In the genomic region with DNA sequence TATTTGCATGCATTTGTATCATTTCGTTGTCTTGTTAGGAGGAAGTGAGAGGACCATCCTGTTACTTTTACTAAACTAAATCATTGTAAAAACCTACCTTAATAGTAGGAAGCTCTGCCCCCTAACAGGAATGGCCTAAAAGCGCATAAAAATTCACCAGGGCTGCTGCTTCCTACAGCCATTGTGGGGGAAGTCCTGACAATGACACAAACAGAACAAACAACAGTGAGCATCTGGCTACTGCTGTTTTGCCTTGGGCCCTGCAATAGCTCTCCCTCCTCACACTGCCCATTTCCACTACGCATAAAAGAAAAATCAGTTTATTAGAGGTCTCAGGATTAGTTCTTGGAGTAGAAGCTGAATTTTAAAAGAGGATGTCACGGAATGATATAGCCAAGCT, we compare ENCODE assay signal across 19 cellular contexts. TPM values are rescaled to one million over a fixed set of nuclear protein-coding genes. Genes with fewer than 3 reads are reported as not detected.
DNase-seq lines count a peak whose midpoint lies in the region; ATAC-seq and TF ChIP-seq lines count a peak whose summit lies in the region.
"Had no signal": no experiment of that assay in that cellular context is flagged by ENCODE, and none has a peak within 500 bp of the region (broad histone marks: within the 10 kb centered on the region; RNA-seq: fewer than 3 reads in every experiment).

No MANE protein-coding gene starts in this region.

- H3K36me3 Mint-ChIP-seq in endodermal cell (ENCODE audit: low read depth), result peaks cover 29% of the 10 kb centered on the region
- H3K36me3 Mint-ChIP-seq in HFFc6 (ENCODE audit: low read depth), result no peaks in the 10 kb centered on the region

- 80 to 92% methylated on average over 1 to 4 of the region's 4 CpGs for WGBS in endodermal cell (ENCODE audit: insufficient coverage in 1 of 2, insufficient read length in 1 of 2), 2 experiments
- WGBS in suprapubic skin, result 85% methylated on average over 4 of the region's 4 CpGs

- TF ChIP-seq EP300 in suprapubic skin (IDR thresholded peaks at IDR 0.05), result no peak

- no peak for TF ChIP-seq POLR2A in suprapubic skin (IDR thresholded peaks at IDR 0.05)

- H3K36me3 ChIP-seq in H7 (replicated peaks; ENCODE audit: control insufficient read depth, insufficient read depth, low read length) (no peaks in the 10 kb centered on the region), endodermal cell (ENCODE audit: control insufficient read depth, insufficient read depth, low read length) (no peaks in the 10 kb centered on the region), suprapubic skin (peaks cover 10% of the 10 kb centered on the region)

- H3K27me3 ChIP-seq in H7 (ENCODE audit: control insufficient read depth, insufficient read depth, low read length), result no peaks in the 10 kb centered on the region
- no peaks in the 10 kb centered on the region for H3K27me3 ChIP-seq in endodermal cell (ENCODE audit: control insufficient read depth, insufficient read depth, low read length, poor library complexity, severe bottlenecking)
- no peaks in the 10 kb centered on the region for H3K27me3 ChIP-seq in suprapubic skin
- H3K27me3 ChIP-seq: BLaER1 treated with 17β-estradiol and CSF1 and Interleukin-3, amounts not matched to agents 10 nM and 100 nM; SJSA1 had no signal

- H3K4me3 ChIP-seq in H7 (ENCODE audit: insufficient read depth, low read depth, low read length) (no peak overlapping the region), endodermal cell (ENCODE audit: low read length) (no peak overlapping the region), suprapubic skin (no peak overlapping the region)
- H3K4me3 ChIP-seq: BLaER1 treated with 17β-estradiol and CSF1 and Interleukin-3, amounts not matched to agents 10 nM and 100 nM; K562; SJSA1 had no signal

- DNase-seq in H7 (peak; percentile 16), endodermal cell (peak; percentile 44), iPS-NIHi11 (ENCODE audit: low spot score) (peak; percentile 34), pons (ENCODE audit: low spot score) (peak; percentile 48), HFFc6 (no peak), suprapubic skin (ENCODE audit: low spot score in 2 of 2) (no peak)
- DNase-seq: CD4-positive, alpha-beta T cell; Kasumi-1; NCI-H1105 treated with DMSO at 0.1 percent for 48 hours; NCI-H146; NCI-H1930; NCI-H446; NCI-H524 treated with DMSO at 0.1 percent for 48 hours; Right ventricle myocardium superior; RPMI8226 had no signal

- H3K27ac Mint-ChIP-seq in endodermal cell, result no peak overlapping the region
- H3K27ac Mint-ChIP-seq in HFFc6, result no peak overlapping the region
- H3K27ac Mint-ChIP-seq: CD4-positive, alpha-beta T cell had no signal

- no peak overlapping the region for H3K9ac ChIP-seq in endodermal cell (ENCODE audit: extremely low read depth, low read length, poor library complexity, severe bottlenecking)
- H3K9ac ChIP-seq: BLaER1 treated with 17β-estradiol and CSF1 and Interleukin-3, amounts not matched to agents 10 nM and 100 nM had no signal

- H3K4me3 Mint-ChIP-seq in endodermal cell (no peak overlapping the region), HFFc6 (no peak overlapping the region)
- H3K4me3 Mint-ChIP-seq: CD4-positive, alpha-beta T cell had no signal

- H3K4me1 Mint-ChIP-seq in endodermal cell, result no peaks in the 10 kb centered on the region
- no peaks in the 10 kb centered on the region for H3K4me1 Mint-ChIP-seq in HFFc6 (ENCODE audit: low read depth)

- ATAC-seq in HG03460 (IDR thresholded peaks at IDR 0.05; ENCODE audit: unreplicated experiment), result no peak
- ATAC-seq: K562 had no signal

- no peaks in the 10 kb centered on the region for H3K4me1 ChIP-seq in endodermal cell (ENCODE audit: control insufficient read depth, insufficient read depth, low read length)
- no peaks in the 10 kb centered on the region for H3K4me1 ChIP-seq in suprapubic skin
- H3K4me1 ChIP-seq: BLaER1 treated with 17β-estradiol and CSF1 and Interleukin-3, amounts not matched to agents 10 nM and 100 nM; SJSA1 had no signal

- H3K9me3 ChIP-seq in endodermal cell (ENCODE audit: control insufficient read depth, low read length) (peaks cover 5% of the 10 kb centered on the region), suprapubic skin (no peaks in the 10 kb centered on the region)
- H3K9me3 ChIP-seq: BLaER1 treated with 17β-estradiol and CSF1 and Interleukin-3, amounts not matched to agents 10 nM and 100 nM had no signal

- H3K9me3 Mint-ChIP-seq in endodermal cell, result peaks cover 36% of the 10 kb centered on the region
- peaks cover under 1% of the 10 kb centered on the region; the same call in 1 of the 2 replicates for H3K9me3 Mint-ChIP-seq in HFFc6
- H3K9me3 Mint-ChIP-seq: CD4-positive, alpha-beta T cell had no signal

- TF ChIP-seq CTCF in endodermal cell (conservative IDR thresholded peaks at IDR 0.05) (no peak), HFFc6 (IDR thresholded peaks at IDR 0.05) (no peak), suprapubic skin (IDR thresholded peaks at IDR 0.05) (no peak)

- H3K27ac ChIP-seq in endodermal cell (ENCODE audit: low read depth, low read length) (no peak overlapping the region), suprapubic skin (no peak overlapping the region)
- H3K27ac ChIP-seq: BLaER1 treated with 17β-estradiol and CSF1 and Interleukin-3, amounts not matched to agents 10 nM and 100 nM; SJSA1 had no signal

- H3K27me3 Mint-ChIP-seq in endodermal cell (ENCODE audit: insufficient read depth) (peaks cover 2% of the 10 kb centered on the region), HFFc6 (ENCODE audit: insufficient read depth) (no peaks in the 10 kb centered on the region)
- H3K27me3 Mint-ChIP-seq: CD4-positive, alpha-beta T cell had no signal

RNA-seq across cellular contexts. Expression of a gene that starts 35.3 kb away (rescaled TPM):
- total RNA-seq in H7 (2014; rRNA removed; shearing (Covaris generic)), result 1.8 and 2.7 TPM in 2 replicates
- 1 to 10 TPM; 4.3 to 7.4 TPM for total RNA-seq in endodermal cell
- polyA plus RNA-seq in endodermal cell (2013, experiment 1 of 2), result 2.0 TPM
- polyA plus RNA-seq in endodermal cell (2013, experiment 2 of 2), result 2.6 TPM
- 1 to 10 TPM; 1.4 to 2.2 (median 1.7) TPM for total RNA-seq in HFFc6 (2021; fragmentation: NEBNext Ultra II Directional; extraction: Animal tissue kit (Norgen Biotek cat#: 25700))
- 10 to 100 TPM in 1 of 4 donors, 1 to 10 TPM in 2, under 1 TPM in 1; 0.95 to 11.0 (median 5.3) TPM for total RNA-seq in suprapubic skin

RNA-seq across cellular contexts. Expression of a gene that starts 48.5 kb away (rescaled TPM):
- total RNA-seq in H7 (2014; rRNA removed; shearing (Covaris generic)), result 45.4 and 51.9 TPM in 2 replicates
- total RNA-seq in endodermal cell (10 to 100 TPM; 43.3 to 56.2 TPM), suprapubic skin (10 to 100 TPM; 27.9 to 34.8 (median 31.7) TPM)
- 44.2 TPM for polyA plus RNA-seq in endodermal cell (2013, experiment 1 of 2)
- 41.2 TPM for polyA plus RNA-seq in endodermal cell (2013, experiment 2 of 2)
- 10 to 100 TPM; 36.7 to 43.4 (median 38.3) TPM for total RNA-seq in HFFc6 (2021; fragmentation: NEBNext Ultra II Directional; extraction: Animal tissue kit (Norgen Biotek cat#: 25700))

RNA-seq across cellular contexts. Expression of a gene that starts 52.8 kb away (rescaled TPM):
- 16.5 and 25.6 TPM in 2 replicates for total RNA-seq in H7 (2014; rRNA removed; shearing (Covaris generic))
- total RNA-seq in endodermal cell (10 to 100 TPM in 1 of 2 donors, 1 to 10 TPM in 1; 9.7 to 16.1 TPM), suprapubic skin (10 to 100 TPM in 1 of 4 donors, 1 to 10 TPM in 3; 3.1 to 14.3 (median 8.9) TPM)
- 25.7 TPM for polyA plus RNA-seq in endodermal cell (2013, experiment 1 of 2)
- 21.2 TPM for polyA plus RNA-seq in endodermal cell (2013, experiment 2 of 2)
- 1 to 10 TPM; 5.0 to 7.2 (median 7.0) TPM for total RNA-seq in HFFc6 (2021; fragmentation: NEBNext Ultra II Directional; extraction: Animal tissue kit (Norgen Biotek cat#: 25700))

Comparison
In these comparisons a context has a peak if more than half of its experiments do, and no peak if none do; other contexts are left out.
1. DNase-seq: peak in H7 (single experiment), endodermal cell (single experiment), iPS-NIHi11 (single experiment) and pons (single experiment); none in HFFc6 (single experiment) and suprapubic skin (0 of 2).